8 cellular contexts compared by ENCODE assay signal in genomic region chr7:29408841-29409243, GRCh38.
A peak's percentile ranks its signal among the peaks of the same experiment; 100 is the strongest.
DNase-seq lines count a peak whose midpoint lies in the region; ATAC-seq and TF ChIP-seq lines count a peak whose summit lies in the region.

No MANE protein-coding gene starts in this region.

- H3K4me1 ChIP-seq in A673 (ENCODE audit: insufficient read depth, low read length, poor library complexity, severe bottlenecking) (peaks cover 35% of the 10 kb centered on the region), Panc1 (ENCODE audit: control insufficient read depth, insufficient read depth, low read length) (no peaks in the 10 kb centered on the region), ovary (ENCODE audit: insufficient read depth) (no peaks in the 10 kb centered on the region)

- BruUV-seq in A673 (replicated peaks; lab: Mats Ljungman, UMichigan) (no TSS peak), Panc1 (replicated peaks; lab: Mats Ljungman, UMichigan) (no TSS peak)

- no peak overlapping the region for H3K4me3 Mint-ChIP-seq in activated naive CD4-positive, alpha-beta T cell treated with anti-CD3 and anti-CD28 coated beads for 36 hours

- TF ChIP-seq POLR2A in ovary (IDR thresholded peaks at IDR 0.05), result no peak

- TF ChIP-seq CTCF in A673 (conservative IDR thresholded peaks at IDR 0.05; ENCODE audit: low read depth, low read length), result peak; percentile 84
- peak; percentile 62 for TF ChIP-seq CTCF in GM12875 (IDR thresholded peaks at IDR 0.05; ENCODE audit: borderline replicate concordance, insufficient read depth, low read depth, low read length)
- TF ChIP-seq CTCF in Panc1 (IDR thresholded peaks at IDR 0.05), result peak; percentile 86
- peak; percentile 59 to 87 (median 74) for TF ChIP-seq CTCF in ovary (IDR thresholded peaks at IDR 0.05)

- no peaks in the 10 kb centered on the region for H3K27me3 Mint-ChIP-seq in activated naive CD4-positive, alpha-beta T cell treated with anti-CD3 and anti-CD28 coated beads for 36 hours (ENCODE audit: low read depth)

- H3K9me3 Mint-ChIP-seq in activated naive CD4-positive, alpha-beta T cell treated with anti-CD3 and anti-CD28 coated beads for 36 hours, result no peaks in the 10 kb centered on the region

- no peaks in the 10 kb centered on the region for H3K4me1 Mint-ChIP-seq in activated naive CD4-positive, alpha-beta T cell treated with anti-CD3 and anti-CD28 coated beads for 36 hours (ENCODE audit: low read depth)

- no peak for TF ChIP-seq EP300 in ovary (IDR thresholded peaks at IDR 0.05)

- H3K27me3 ChIP-seq in A673 (replicated peaks; ENCODE audit: insufficient read depth, low read depth, low read length, poor library complexity) (no peaks in the 10 kb centered on the region), Panc1 (ENCODE audit: control insufficient read depth, insufficient read depth, low read length) (peaks cover 19% of the 10 kb centered on the region), ovary (no peaks in the 10 kb centered on the region)

- H3K27ac ChIP-seq in A673 (ENCODE audit: low read depth, low read length, poor library complexity, severe bottlenecking) (peak overlapping the region; percentile 60), Panc1 (ENCODE audit: low read length) (no peak overlapping the region), ovary (no peak overlapping the region)

- ATAC-seq in Panc1, result peak; percentile 82
- ATAC-seq in GM21360 (IDR thresholded peaks at IDR 0.05; ENCODE audit: unreplicated experiment), result no peak

- no peaks in the 10 kb centered on the region for H3K36me3 Mint-ChIP-seq in activated naive CD4-positive, alpha-beta T cell treated with anti-CD3 and anti-CD28 coated beads for 36 hours (ENCODE audit: low read depth)

- POLR2A ChIA-PET in A673 (lab: Charles Lee; ENCODE audit: low non-redundant PET) (interaction anchor here (0.6 kb wide), 1 partner anchor 483 kb away, joined by 3 read pairs; no protein-coding TSS in a partner anchor), Panc1 (lab: Charles Lee) (no interaction called here)

- peaks cover 4% of the 10 kb centered on the region for H3K36me3 ChIP-seq in A673 (ENCODE audit: insufficient read depth, low read length, poor library complexity, severe bottlenecking)
- no peaks in the 10 kb centered on the region for H3K36me3 ChIP-seq in Panc1 (ENCODE audit: control insufficient read depth, insufficient read depth, low read length)
- H3K36me3 ChIP-seq in ovary, result no peaks in the 10 kb centered on the region

- DNase-seq in A673 (ENCODE audit: low spot score) (peak; percentile 95), KG1 (lab: John Stamatoyannopoulos, UW) (peak; percentile 42), Panc1 (ENCODE audit: low read depth, low spot score) (peak; percentile 58), germinal center (ENCODE audit: low spot score) (peak; percentile 71), ovary (peak in 4 of 5 donors; percentile 53 to 77 (median 56))
- DNase-seq in activated naive CD4-positive, alpha-beta T cell treated with anti-CD3 and anti-CD28 coated beads for 36 hours, result peak; percentile 70

- H3K9me3 ChIP-seq in A673 (ENCODE audit: low read depth, low read length, poor library complexity, severe bottlenecking) (no peaks in the 10 kb centered on the region), Panc1 (ENCODE audit: control insufficient read depth, insufficient read depth, low read depth, low read length) (no peaks in the 10 kb centered on the region), ovary (no peaks in the 10 kb centered on the region)

- H3K4me3 ChIP-seq in A673 (ENCODE audit: low read depth, low read length, poor library complexity, severe bottlenecking) (no peak overlapping the region), GM12875 (ENCODE audit: low read depth, low read length) (no peak overlapping the region), Panc1 (ENCODE audit: low read depth in 2 of 2, low read length in 2 of 2) (no peak overlapping the region), ovary (no peak overlapping the region)

- H3K27ac Mint-ChIP-seq in activated naive CD4-positive, alpha-beta T cell treated with anti-CD3 and anti-CD28 coated beads for 36 hours, result no peak overlapping the region

- 15 to 17% (median 16%) methylated on average over 7 of the region's 7 CpGs for WGBS in ovary, 3 donors

- in situ Hi-C loops in Panc1 (cut with HindIII; ENCODE audit: low pct_unique_long_range_greater_than_20kb, low sequenced_read_pairs), result no loop called here

- intact Hi-C loops in A673 (cut with micrococcal nuclease; ENCODE audit: unreplicated experiment), result loop anchor here (1.0 to 2.0 kb wide), 5 partner anchors 218 to 487 kb away; no protein-coding TSS in a partner anchor
- intact Hi-C loops in Panc1 (cut with micrococcal nuclease; ENCODE audit: unreplicated experiment), result loop anchor here (1.0 to 5.0 kb wide), 4 partner anchors 222 to 487 kb away; no protein-coding TSS in a partner anchor
- intact Hi-C loops in activated naive CD4-positive, alpha-beta T cell treated with anti-CD3 and anti-CD28 coated beads for 36 hours (cut with micrococcal nuclease), result loop anchor here (1.0 to 2.0 kb wide), 5 partner anchors 170 to 487 kb away; no protein-coding TSS in a partner anchor
- intact Hi-C loops in ovary (cut with DNase I), result loop anchor here (2.0 to 10.0 kb wide), 7 partner anchors 214 to 487 kb away; partner anchors contain the start of gene CHN2 (in 3 of the 4)

- CTCF ChIA-PET in A673 (lab: Charles Lee) (interaction anchor here (0.6 to 2.3 kb wide), 9 partner anchors 20 to 488 kb away, joined by 3 to 19 read pairs (median 7); no protein-coding TSS in a partner anchor), Panc1 (lab: Charles Lee) (interaction anchor here (0.6 to 2.8 kb wide), 5 partner anchors 219 to 627 kb away, joined by 3 to 18 read pairs (median 9); no protein-coding TSS in a partner anchor)
- CTCF ChIA-PET in activated naive CD4-positive, alpha-beta T cell treated with anti-CD3 and anti-CD28 coated beads for 36 hours (lab: Charles Lee), result interaction anchor here (0.7 to 7.1 kb wide), 14 partner anchors 51 to 486 kb away, joined by 3 to 93 read pairs (median 4); no protein-coding TSS in a partner anchor

Comparison
In these comparisons a context has a peak if more than half of its experiments do, and no peak if none do; other contexts are left out.
1. DNase-seq: peak in every context shown above with its lines; median percentile 95 in A673; 71 in germinal center; 70 in activated naive CD4-positive, alpha-beta T cell treated with anti-CD3 and anti-CD28 coated beads for 36 hours; 58 in Panc1; 56 in ovary; 42 in KG1.